In genomic region chr7:102284399-102284798, GRCh38 we compare ENCODE assay signal across 1 cellular context.
TF ChIP-seq lines count a peak whose summit lies in the region.

No MANE protein-coding gene starts in this region.

TF ChIP-seq in K562, 482 proteins besides CTCF, POLR2A, EP300 and RAD21 (continued from another document):
- TF ChIP-seq, protein P1, sequence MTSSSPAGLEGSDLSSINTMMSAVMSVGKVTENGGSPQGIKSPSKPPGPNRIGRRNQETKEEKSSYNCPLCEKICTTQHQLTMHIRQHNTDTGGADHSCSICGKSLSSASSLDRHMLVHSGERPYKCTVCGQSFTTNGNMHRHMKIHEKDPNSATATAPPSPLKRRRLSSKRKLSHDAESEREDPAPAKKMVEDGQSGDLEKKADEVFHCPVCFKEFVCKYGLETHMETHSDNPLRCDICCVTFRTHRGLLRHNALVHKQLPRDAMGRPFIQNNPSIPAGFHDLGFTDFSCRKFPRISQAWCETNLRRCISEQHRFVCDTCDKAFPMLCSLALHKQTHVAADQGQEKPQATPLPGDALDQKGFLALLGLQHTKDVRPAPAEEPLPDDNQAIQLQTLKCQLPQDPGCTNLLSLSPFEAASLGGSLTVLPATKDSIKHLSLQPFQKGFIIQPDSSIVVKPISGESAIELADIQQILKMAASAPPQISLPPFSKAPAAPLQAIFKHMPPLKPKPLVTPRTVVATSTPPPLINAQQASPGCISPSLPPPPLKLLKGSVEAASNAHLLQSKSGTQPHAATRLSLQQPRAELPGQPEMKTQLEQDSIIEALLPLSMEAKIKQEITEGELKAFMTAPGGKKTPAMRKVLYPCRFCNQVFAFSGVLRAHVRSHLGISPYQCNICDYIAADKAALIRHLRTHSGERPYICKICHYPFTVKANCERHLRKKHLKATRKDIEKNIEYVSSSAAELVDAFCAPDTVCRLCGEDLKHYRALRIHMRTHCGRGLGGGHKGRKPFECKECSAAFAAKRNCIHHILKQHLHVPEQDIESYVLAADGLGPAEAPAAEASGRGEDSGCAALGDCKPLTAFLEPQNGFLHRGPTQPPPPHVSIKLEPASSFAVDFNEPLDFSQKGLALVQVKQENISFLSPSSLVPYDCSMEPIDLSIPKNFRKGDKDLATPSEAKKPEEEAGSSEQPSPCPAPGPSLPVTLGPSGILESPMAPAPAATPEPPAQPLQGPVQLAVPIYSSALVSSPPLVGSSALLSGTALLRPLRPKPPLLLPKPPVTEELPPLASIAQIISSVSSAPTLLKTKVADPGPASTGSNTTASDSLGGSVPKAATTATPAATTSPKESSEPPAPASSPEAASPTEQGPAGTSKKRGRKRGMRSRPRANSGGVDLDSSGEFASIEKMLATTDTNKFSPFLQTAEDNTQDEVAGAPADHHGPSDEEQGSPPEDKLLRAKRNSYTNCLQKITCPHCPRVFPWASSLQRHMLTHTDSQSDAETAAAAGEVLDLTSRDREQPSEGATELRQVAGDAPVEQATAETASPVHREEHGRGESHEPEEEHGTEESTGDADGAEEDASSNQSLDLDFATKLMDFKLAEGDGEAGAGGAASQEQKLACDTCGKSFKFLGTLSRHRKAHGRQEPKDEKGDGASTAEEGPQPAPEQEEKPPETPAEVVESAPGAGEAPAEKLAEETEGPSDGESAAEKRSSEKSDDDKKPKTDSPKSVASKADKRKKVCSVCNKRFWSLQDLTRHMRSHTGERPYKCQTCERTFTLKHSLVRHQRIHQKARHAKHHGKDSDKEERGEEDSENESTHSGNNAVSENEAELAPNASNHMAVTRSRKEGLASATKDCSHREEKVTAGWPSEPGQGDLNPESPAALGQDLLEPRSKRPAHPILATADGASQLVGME (CRISPR knock-in tag; IDR thresholded peaks at IDR 0.05), result no peak
- TF ChIP-seq ZNF253 (CRISPR knock-in tag; conservative IDR thresholded peaks at IDR 0.05), result no peak
- no peak for TF ChIP-seq ASH1L (IDR thresholded peaks at IDR 0.05; ENCODE audit: borderline replicate concordance, low read depth, partially characterized antibody)
- no peak for TF ChIP-seq ATF1 (CRISPR knock-in tag; IDR thresholded peaks at IDR 0.05)
- peak; percentile 44 for TF ChIP-seq ATF1 (tag; IDR thresholded peaks at IDR 0.05)
- TF ChIP-seq ZFP30 (CRISPR knock-in tag; IDR thresholded peaks at IDR 0.05; ENCODE audit: borderline replicate concordance), result no peak
- peak; percentile 56 for TF ChIP-seq CREM (IDR thresholded peaks at IDR 0.05; ENCODE audit: low read depth)
- no peak for TF ChIP-seq MCM3 (IDR thresholded peaks at IDR 0.05)
- TF ChIP-seq KDM4B (IDR thresholded peaks at IDR 0.05; ENCODE audit: borderline replicate concordance in 2 of 2, low read depth in 1 of 2), result 0 out of 4 replicates have a peak, but pooled peaks of 1 of the 2 experiments have one; percentile 2
